ENCODE assay signal across 11 cellular contexts in the genomic region with DNA sequence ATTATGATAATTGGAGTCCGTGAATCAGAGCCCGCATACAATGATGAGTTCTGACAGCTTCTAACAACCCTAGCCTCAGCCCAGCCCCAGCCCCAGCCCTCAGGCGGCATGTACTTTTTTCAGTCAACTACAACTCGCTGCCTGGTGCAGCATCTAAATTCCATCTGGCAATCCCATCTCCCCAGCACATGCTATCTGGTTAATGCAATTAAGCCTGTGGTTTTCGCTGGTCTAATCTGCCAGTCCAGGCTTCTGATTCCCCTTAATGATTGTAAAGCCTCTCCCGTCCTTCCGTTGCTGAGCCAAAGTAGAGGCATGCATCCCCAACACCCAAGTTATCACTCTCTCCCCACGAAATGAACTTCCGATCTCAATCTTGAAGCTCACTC. TPM values are rescaled to one million over a fixed set of nuclear protein-coding genes. Genes with fewer than 3 reads are reported as not detected.
DNase-seq lines count a peak whose midpoint lies in the region; ATAC-seq and TF ChIP-seq lines count a peak whose summit lies in the region.
"Had no signal": no experiment of that assay in that cellular context is flagged by ENCODE, and none has a peak within 500 bp of the region (broad histone marks: within the 10 kb centered on the region; RNA-seq: fewer than 3 reads in every experiment).

No MANE protein-coding gene starts in this region.

- H3K36me3 ChIP-seq in ovary = no peaks in the 10 kb centered on the region

- WGBS in ovary, 3 donors = 0 to 1% (median 0%) methylated on average over 9 of the region's 9 CpGs

- no peak overlapping the region for H3K27ac ChIP-seq in ovary

- no peak for TF ChIP-seq POLR2A in ovary (IDR thresholded peaks at IDR 0.05)

- TF ChIP-seq CTCF in epithelial cell of proximal tubule (conservative IDR thresholded peaks at IDR 0.05; ENCODE audit: low read depth, low read length) (no peak), ovary (IDR thresholded peaks at IDR 0.05) (no peak), GM13977 (IDR thresholded peaks at IDR 0.05; ENCODE audit: extremely low read depth, insufficient read depth, missing control alignments) (no peak)

- intact Hi-C loops in ovary (cut with DNase I) = no loop called here

- H3K27me3 ChIP-seq in ovary = peaks cover 7% of the 10 kb centered on the region

- no peak for ATAC-seq in HG03196 (IDR thresholded peaks at IDR 0.05; ENCODE audit: unreplicated experiment)

- H3K4me3 ChIP-seq in epithelial cell of proximal tubule (ENCODE audit: low read depth, low read length) (peak overlapping the region; percentile 65), ovary (peak overlapping the region; percentile 44)

- H3K4me1 ChIP-seq in ovary (ENCODE audit: insufficient read depth) = peaks cover 21% of the 10 kb centered on the region

- peaks cover 0 to 5% of the 10 kb centered on the region in 2 donors for H3K9me3 ChIP-seq in ovary

- in situ Hi-C loops in GM13977 (cut with MboI; ENCODE audit: low pct_unique_long_range_greater_than_20kb, low sequenced_read_pairs, unreplicated experiment) = no loop called here

- no peak for TF ChIP-seq EP300 in ovary (IDR thresholded peaks at IDR 0.05)

- DNase-seq in COR-L47 (lab: John Stamatoyannopoulos, UW) = peak; percentile 12
- DNase-seq in NCI-H82 treated with DMSO at 0.1 percent for 48 hours (lab: John Stamatoyannopoulos, UW; ENCODE audit: unreplicated experiment) = peak; percentile 93
- no peak for DNase-seq in epithelial cell of proximal tubule (ENCODE audit: low read depth)
- DNase-seq in ovary = no peak
- no peak for DNase-seq in activated CD4-positive, alpha-beta T cell treated with anti-CD3 and anti-CD28 coated beads for 4 hours
- no peak for DNase-seq in activated CD8-positive, alpha-beta memory T cell treated with anti-CD3 and anti-CD28 coated beads for 24 hours
- DNase-seq in GM13977 (ENCODE audit: low spot score) = no peak
- DNase-seq: DND-41; effector CD8-positive, alpha-beta T cell; NCI-H2227 treated with DMSO at 0.1 percent for 48 hours had no signal

RNA-seq across cellular contexts. Expression of a gene that starts 0.9 kb away (rescaled TPM):
- total RNA-seq in epithelial cell of proximal tubule = 0.52 and 1.2 TPM in 2 replicates
- 1 to 10 TPM in 3 of 7 donors, under 1 TPM in 4; 0.36 to 1.7 (median 0.99) TPM for total RNA-seq in ovary
- polyA plus RNA-seq in ovary = under 1 TPM; 0.45 to 0.88 TPM

Comparison
In these comparisons a context has a peak if more than half of its experiments do, and no peak if none do; other contexts are left out.
1. DNase-seq: peak in COR-L47 (single experiment) and NCI-H82 treated with DMSO at 0.1 percent for 48 hours (single experiment); none in epithelial cell of proximal tubule (single experiment), ovary (0 of 5), activated CD4-positive, alpha-beta T cell treated with anti-CD3 and anti-CD28 coated beads for 4 hours (0 of 2), activated CD8-positive, alpha-beta memory T cell treated with anti-CD3 and anti-CD28 coated beads for 24 hours (single experiment) and GM13977 (single experiment).